In genomic region chr1:160257411-160258015, GRCh38 we compare ENCODE assay signal across 16 cellular contexts. TPM values are rescaled to one million over a fixed set of nuclear protein-coding genes. Genes with fewer than 3 reads are reported as not detected.
A peak's percentile ranks its signal among the peaks of the same experiment; 100 is the strongest.
DNase-seq lines count a peak whose midpoint lies in the region; ATAC-seq, FAIRE-seq and TF ChIP-seq lines count a peak whose summit lies in the region.
"Had no signal": no experiment of that assay in that cellular context is flagged by ENCODE, and none has a peak within 500 bp of the region (broad histone marks: within the 10 kb centered on the region; RNA-seq: fewer than 3 reads in every experiment).

No MANE protein-coding gene starts in this region.

- peak overlapping the region; percentile 37 for H3K27ac ChIP-seq in RWPE1
- no peak overlapping the region for H3K27ac ChIP-seq in keratinocyte (ENCODE audit: control insufficient read depth, insufficient read depth, low read length)
- H3K27ac ChIP-seq in subcutaneous abdominal adipose tissue (ENCODE audit: low read depth, low read length): peak overlapping the region; percentile 65
- H3K27ac ChIP-seq in prostate gland: no peak overlapping the region
- H3K27ac ChIP-seq in tibial artery: peak overlapping the region in 1 of 2 donors; percentile 9
- H3K27ac ChIP-seq: cardiac muscle cell had no signal

- H3K4me1 ChIP-seq in keratinocyte (ENCODE audit: control insufficient read depth, extremely low read depth, insufficient read depth, low read length): peaks cover 27% of the 10 kb centered on the region
- H3K4me1 ChIP-seq in subcutaneous abdominal adipose tissue (ENCODE audit: control insufficient read depth in 5 of 5, insufficient read depth in 5 of 5, low read length in 5 of 5): peaks cover 4 to 40% (median 30%) of the 10 kb centered on the region in 5 donors
- peaks cover 4% of the 10 kb centered on the region for H3K4me1 ChIP-seq in prostate gland (replicated peaks)
- peaks cover 0 to 54% (median 32%) of the 10 kb centered on the region in 4 donors for H3K4me1 ChIP-seq in tibial artery

- H3K27ac Mint-ChIP-seq in activated CD8-positive, alpha-beta T cell treated with anti-CD3 and anti-CD28 coated beads for 36 hours: peak overlapping the region; percentile 65
- H3K27ac Mint-ChIP-seq in activated CD8-positive, alpha-beta T cell treated with anti-CD3 and anti-CD28 coated beads, Interleukin-2, amount 10 ng/mL, durations not matched to agents 7 days and 5 days: no peak overlapping the region

- FAIRE-seq in keratinocyte (lab: Jason Lieb, UNC): no peak

- H3K4me3 ChIP-seq in keratinocyte (ENCODE audit: control insufficient read depth in 2 of 3, extremely low read depth in 1 of 3, insufficient read depth in 2 of 3, low read depth in 1 of 3, low read length in 3 of 3): no peak overlapping the region
- H3K4me3 ChIP-seq in subcutaneous abdominal adipose tissue (ENCODE audit: low read depth in 1 of 5, low read length in 5 of 5): no peak overlapping the region
- no peak overlapping the region for H3K4me3 ChIP-seq in prostate gland
- H3K4me3 ChIP-seq in tibial artery: no peak overlapping the region
- H3K4me3 ChIP-seq: cardiac muscle cell, spleen had no signal

- intact Hi-C loops in activated CD8-positive, alpha-beta T cell treated with anti-CD3 and anti-CD28 coated beads for 36 hours (cut with micrococcal nuclease): loop anchor here (10.0 kb wide), 1 partner anchor 153 kb away; no protein-coding TSS in a partner anchor
- intact Hi-C loops in prostate gland (cut with DNase I) (no loop called here), tibial artery (cut with DNase I; ENCODE audit: low total_unique reads) (loop anchor here (10.0 kb wide), 1 partner anchor 153 kb away; no protein-coding TSS in a partner anchor)

- dilution Hi-C loops in keratinocyte (cut with MboI; ENCODE audit: extremely low pct_ligation_motif_present, low sequenced_read_pairs): no loop called here

- H3K9me3 ChIP-seq in keratinocyte (ENCODE audit: control insufficient read depth, low read depth, low read length): no peaks in the 10 kb centered on the region
- no peaks in the 10 kb centered on the region for H3K9me3 ChIP-seq in subcutaneous abdominal adipose tissue (ENCODE audit: control insufficient read depth in 5 of 5, low read length in 5 of 5)
- no peaks in the 10 kb centered on the region for H3K9me3 ChIP-seq in prostate gland
- no peaks in the 10 kb centered on the region for H3K9me3 ChIP-seq in tibial artery
- H3K9me3 ChIP-seq: spleen had no signal

- peaks cover 41% of the 10 kb centered on the region for H3K79me2 ChIP-seq in keratinocyte (ENCODE audit: control insufficient read depth, insufficient read depth, low read length)

- H3K36me3 Mint-ChIP-seq in activated CD8-positive, alpha-beta T cell treated with anti-CD3 and anti-CD28 coated beads for 36 hours (ENCODE audit: low read depth): peaks cover 24% of the 10 kb centered on the region
- peaks cover 18% of the 10 kb centered on the region for H3K36me3 Mint-ChIP-seq in activated CD8-positive, alpha-beta T cell treated with anti-CD3 and anti-CD28 coated beads, Interleukin-2, amount 10 ng/mL, durations not matched to agents 7 days and 5 days (ENCODE audit: low read depth)

- no peak for TF ChIP-seq CTCF in activated CD8-positive, alpha-beta T cell treated with anti-CD3 and anti-CD28 coated beads for 36 hours (IDR thresholded peaks at IDR 0.05)
- TF ChIP-seq CTCF in RWPE1 (conservative IDR thresholded peaks at IDR 0.05; ENCODE audit: low read depth) (no peak), keratinocyte (optimal IDR thresholded peaks at IDR 0.05 in 1 of 3, IDR thresholded peaks at IDR 0.05 in 1 of 3, conservative IDR thresholded peaks at IDR 0.05 in 1 of 3; ENCODE audit: extremely low read depth in 1 of 3, insufficient read depth in 2 of 3, low read length in 3 of 3) (no peak), prostate gland (IDR thresholded peaks at IDR 0.05) (no peak), tibial artery (IDR thresholded peaks at IDR 0.05) (no peak)

- H3K9ac ChIP-seq in keratinocyte (ENCODE audit: control insufficient read depth, extremely low read depth, insufficient read depth, low read length): no peak overlapping the region
- no peak overlapping the region for H3K9ac ChIP-seq in subcutaneous abdominal adipose tissue (ENCODE audit: low read length in 5 of 5)

- H3K27me3 ChIP-seq in keratinocyte (ENCODE audit: control insufficient read depth, extremely low read depth, insufficient read depth, low read length) (no peaks in the 10 kb centered on the region), subcutaneous abdominal adipose tissue (ENCODE audit: control insufficient read depth in 5 of 5, insufficient read depth in 4 of 5, low read length in 5 of 5) (no peaks in the 10 kb centered on the region), prostate gland (replicated peaks; ENCODE audit: insufficient read depth) (no peaks in the 10 kb centered on the region), tibial artery (no peaks in the 10 kb centered on the region)
- H3K27me3 ChIP-seq: cardiac muscle cell, spleen had no signal

- no peaks in the 10 kb centered on the region for H3K27me3 Mint-ChIP-seq in activated CD8-positive, alpha-beta T cell treated with anti-CD3 and anti-CD28 coated beads for 36 hours
- no peaks in the 10 kb centered on the region for H3K27me3 Mint-ChIP-seq in activated CD8-positive, alpha-beta T cell treated with anti-CD3 and anti-CD28 coated beads, Interleukin-2, amount 10 ng/mL, durations not matched to agents 7 days and 5 days (ENCODE audit: low read depth)

- no peak overlapping the region for H2AFZ ChIP-seq in keratinocyte (ENCODE audit: control insufficient read depth, low read length)

- no peaks in the 10 kb centered on the region for H3K9me1 ChIP-seq in keratinocyte (ENCODE audit: control insufficient read depth, extremely low read depth, insufficient read depth, low read length)

- DNase-seq in activated CD8-positive, alpha-beta T cell treated with anti-CD3 and anti-CD28 coated beads for 36 hours: no peak
- no peak for DNase-seq in activated CD8-positive, alpha-beta T cell treated with anti-CD3 and anti-CD28 coated beads, Interleukin-2, amount 10 ng/mL, durations not matched to agents 7 days and 5 days
- DNase-seq in RWPE1 (ENCODE audit: low spot score) (no peak), keratinocyte (ENCODE audit: low read depth, low spot score) (no peak), prostate gland (ENCODE audit: low spot score) (no peak), tibial artery (no peak), D341Med (ENCODE audit: low spot score) (no peak)
- DNase-seq: 8988T; activated effector memory CD4-positive, alpha-beta T cell treated with Interleukin-2 at 50 U/mL for 16 hours; KG1; NCI-H1417; occipital lobe; spleen; stimulated activated naive CD4-positive, alpha-beta T cell had no signal

- H3K4me1 Mint-ChIP-seq in activated CD8-positive, alpha-beta T cell treated with anti-CD3 and anti-CD28 coated beads for 36 hours (ENCODE audit: low read depth): peaks cover 45% of the 10 kb centered on the region
- peaks cover 24% of the 10 kb centered on the region for H3K4me1 Mint-ChIP-seq in activated CD8-positive, alpha-beta T cell treated with anti-CD3 and anti-CD28 coated beads, Interleukin-2, amount 10 ng/mL, durations not matched to agents 7 days and 5 days (ENCODE audit: low read depth)

- POLR2A ChIA-PET in activated CD8-positive, alpha-beta T cell treated with anti-CD3 and anti-CD28 coated beads for 36 hours (lab: Charles Lee): interaction anchor here (0.6 kb wide), 1 partner anchor 114 kb away, joined by 3 read pairs; no protein-coding TSS in a partner anchor
- POLR2A ChIA-PET in activated CD8-positive, alpha-beta T cell treated with anti-CD3 and anti-CD28 coated beads, Interleukin-2, amount 10 ng/mL, durations not matched to agents 7 days and 5 days (lab: Charles Lee): no interaction called here
- POLR2A ChIA-PET in RWPE1 (lab: Yijun Ruan, JAX; ENCODE audit: low non-redundant PET): no interaction called here

- H3K4me3 Mint-ChIP-seq in activated CD8-positive, alpha-beta T cell treated with anti-CD3 and anti-CD28 coated beads for 36 hours: no peak overlapping the region
- H3K4me3 Mint-ChIP-seq in activated CD8-positive, alpha-beta T cell treated with anti-CD3 and anti-CD28 coated beads, Interleukin-2, amount 10 ng/mL, durations not matched to agents 7 days and 5 days: no peak overlapping the region

- CTCF ChIA-PET in activated CD8-positive, alpha-beta T cell treated with anti-CD3 and anti-CD28 coated beads for 36 hours (lab: Charles Lee): interaction anchor here (0.7 to 3.6 kb wide), 8 partner anchors 13 to 211 kb away, joined by 3 to 30 read pairs (median 5); partner anchors contain the start of gene PEX19
- CTCF ChIA-PET in activated CD8-positive, alpha-beta T cell treated with anti-CD3 and anti-CD28 coated beads, Interleukin-2, amount 10 ng/mL, durations not matched to agents 7 days and 5 days (lab: Charles Lee): interaction anchor here (0.8 to 2.9 kb wide), 3 partner anchors 8 to 156 kb away, joined by 3 to 13 read pairs (median 5); no protein-coding TSS in a partner anchor
- CTCF ChIA-PET in RWPE1 (lab: Yijun Ruan, JAX): interaction anchor here (0.6 to 1.0 kb wide), 3 partner anchors 15 to 157 kb away, joined by 3 to 5 read pairs (median 4); no protein-coding TSS in a partner anchor

- WGBS in prostate gland: 92% methylated on average over 6 of the region's 6 CpGs

- TF ChIP-seq POLR2A in prostate gland (IDR thresholded peaks at IDR 0.05): no peak

- peaks cover 6% of the 10 kb centered on the region for H4K20me1 ChIP-seq in keratinocyte (ENCODE audit: control insufficient read depth, extremely low read depth, insufficient read depth, low read length)

- H3K9me3 Mint-ChIP-seq in activated CD8-positive, alpha-beta T cell treated with anti-CD3 and anti-CD28 coated beads for 36 hours: no peaks in the 10 kb centered on the region
- no peaks in the 10 kb centered on the region for H3K9me3 Mint-ChIP-seq in activated CD8-positive, alpha-beta T cell treated with anti-CD3 and anti-CD28 coated beads, Interleukin-2, amount 10 ng/mL, durations not matched to agents 7 days and 5 days (ENCODE audit: insufficient read depth)

- ATAC-seq in activated CD8-positive, alpha-beta T cell treated with anti-CD3 and anti-CD28 coated beads for 36 hours: no peak
- no peak for ATAC-seq in activated CD8-positive, alpha-beta T cell treated with anti-CD3 and anti-CD28 coated beads, Interleukin-2, amount 10 ng/mL, durations not matched to agents 7 days and 5 days

- H3K4me2 ChIP-seq in keratinocyte (ENCODE audit: control insufficient read depth, extremely low read depth, insufficient read depth, low read depth, low read length): peak overlapping the region; percentile 37

- peaks cover 1 to 10% of the 10 kb centered on the region in 2 experiments for H3K36me3 ChIP-seq in keratinocyte (ENCODE audit: control insufficient read depth in 2 of 2, extremely low read depth in 1 of 2, insufficient read depth in 2 of 2, low read length in 2 of 2)
- peaks cover 0 to 4% (median 0%) of the 10 kb centered on the region in 5 donors for H3K36me3 ChIP-seq in subcutaneous abdominal adipose tissue (ENCODE audit: control insufficient read depth in 5 of 5, insufficient read depth in 5 of 5, low read length in 5 of 5)
- no peaks in the 10 kb centered on the region for H3K36me3 ChIP-seq in prostate gland
- H3K36me3 ChIP-seq in tibial artery: no peaks in the 10 kb centered on the region
- H3K36me3 ChIP-seq: cardiac muscle cell had no signal

RNA-seq across cellular contexts. Expression of gene DCAF8, which starts 4.8 kb away (rescaled TPM):
- total RNA-seq in activated CD8-positive, alpha-beta T cell treated with anti-CD3 and anti-CD28 coated beads for 36 hours: 100 to 1,000 TPM; 116 TPM
- 10 to 100 TPM; 81.9 to 85.9 TPM for total RNA-seq in activated CD8-positive, alpha-beta T cell treated with anti-CD3 and anti-CD28 coated beads, Interleukin-2, amount 10 ng/mL, durations not matched to agents 7 days and 5 days
- 59.5 to 83.1 TPM (median 81.2 TPM) in 3 replicates for polyA plus RNA-seq in keratinocyte
- polyA plus RNA-seq in keratinocyte (2011; ENCODE audit: low read depth): 84.1 TPM
- polyA plus RNA-seq in keratinocyte (2011; cell fraction: cytosol; rRNA removed): 30.7 and 30.8 TPM in 2 replicates
- polyA plus RNA-seq in keratinocyte (2011; cell fraction: nucleus; rRNA removed): 297 and 298 TPM in 2 replicates
- polyA plus RNA-seq in keratinocyte (2012; ENCODE audit: low replicate concordance): 47.6 and 69.9 TPM in 2 replicates
- 69.9 to 74.0 TPM (median 71.2 TPM) in 3 replicates for polyA minus RNA-seq in keratinocyte
- 31.5 TPM for polyA minus RNA-seq in keratinocyte (2011; cell fraction: cytosol; rRNA and poly(A)+ RNA removed)
- polyA minus RNA-seq in keratinocyte (2011; cell fraction: nucleus; rRNA and poly(A)+ RNA removed): 62.9 and 119 TPM in 2 replicates
- 100 to 1,000 TPM; 133 to 172 TPM for total RNA-seq in prostate gland

RNA-seq across cellular contexts. Expression of gene PEX19, which starts 27.4 kb away (rescaled TPM):
- total RNA-seq in activated CD8-positive, alpha-beta T cell treated with anti-CD3 and anti-CD28 coated beads for 36 hours: 10 to 100 TPM; 52.9 to 56.9 TPM
- total RNA-seq in activated CD8-positive, alpha-beta T cell treated with anti-CD3 and anti-CD28 coated beads, Interleukin-2, amount 10 ng/mL, durations not matched to agents 7 days and 5 days: 10 to 100 TPM; 42.3 to 42.7 TPM
- 40.6 to 48.7 TPM (median 44.3 TPM) in 3 replicates for polyA plus RNA-seq in keratinocyte
- polyA plus RNA-seq in keratinocyte (2011; ENCODE audit: low read depth): 16.6 TPM
- 35.7 and 44.3 TPM in 2 replicates for polyA plus RNA-seq in keratinocyte (2011; cell fraction: cytosol; rRNA removed)
- polyA plus RNA-seq in keratinocyte (2011; cell fraction: nucleus; rRNA removed): 29.6 and 36.6 TPM in 2 replicates
- 22.7 and 29.3 TPM in 2 replicates for polyA plus RNA-seq in keratinocyte (2012; ENCODE audit: low replicate concordance)
- 16.3 to 37.1 TPM (median 32.4 TPM) in 3 replicates for polyA minus RNA-seq in keratinocyte
- 26.3 TPM for polyA minus RNA-seq in keratinocyte (2011; cell fraction: cytosol; rRNA and poly(A)+ RNA removed)
- polyA minus RNA-seq in keratinocyte (2011; cell fraction: nucleus; rRNA and poly(A)+ RNA removed): 13.9 and 26.4 TPM in 2 replicates
- total RNA-seq in prostate gland: 10 to 100 TPM; 49.6 to 61.0 TPM

RNA-seq across cellular contexts. Expression of gene PEA15, which starts 52.3 kb away (rescaled TPM):
- 10 to 100 TPM; 31.8 to 34.1 TPM for total RNA-seq in activated CD8-positive, alpha-beta T cell treated with anti-CD3 and anti-CD28 coated beads for 36 hours
- total RNA-seq in activated CD8-positive, alpha-beta T cell treated with anti-CD3 and anti-CD28 coated beads, Interleukin-2, amount 10 ng/mL, durations not matched to agents 7 days and 5 days: 10 to 100 TPM; 27.3 to 35.2 TPM
- polyA plus RNA-seq in keratinocyte: 367 to 495 TPM (median 484 TPM) in 3 replicates
- polyA plus RNA-seq in keratinocyte (2011; ENCODE audit: low read depth): 90.8 TPM
- 623 and 722 TPM in 2 replicates for polyA plus RNA-seq in keratinocyte (2011; cell fraction: cytosol; rRNA removed)
- 225 and 245 TPM in 2 replicates for polyA plus RNA-seq in keratinocyte (2011; cell fraction: nucleus; rRNA removed)
- polyA plus RNA-seq in keratinocyte (2012; ENCODE audit: low replicate concordance): 224 and 276 TPM in 2 replicates
- polyA minus RNA-seq in keratinocyte: 189 to 259 TPM (median 255 TPM) in 3 replicates
- 122 TPM for polyA minus RNA-seq in keratinocyte (2011; cell fraction: cytosol; rRNA and poly(A)+ RNA removed)
- polyA minus RNA-seq in keratinocyte (2011; cell fraction: nucleus; rRNA and poly(A)+ RNA removed): 38.1 and 62.9 TPM in 2 replicates
- total RNA-seq in prostate gland: 100 to 1,000 TPM in 1 of 2 donors, 10 to 100 TPM in 1; 50.4 to 184 TPM

Comparison
In these comparisons a context has a peak if more than half of its experiments do, and no peak if none do; other contexts are left out.
1. H3K27ac ChIP-seq: peak in RWPE1 (single experiment) and subcutaneous abdominal adipose tissue (single experiment); none in keratinocyte (single experiment) and prostate gland (0 of 2).